In genomic region chr1:28887418-28887834, GRCh38 we compare ENCODE assay signal across 8 cellular contexts. TPM values are rescaled to one million over a fixed set of nuclear protein-coding genes. Genes with fewer than 3 reads are reported as not detected.
DNase-seq lines count a peak whose midpoint lies in the region; ATAC-seq and TF ChIP-seq lines count a peak whose summit lies in the region.

No MANE protein-coding gene starts in this region.

- TF ChIP-seq CTCF in A673 (conservative IDR thresholded peaks at IDR 0.05; ENCODE audit: low read depth, low read length): no peak
- no peak for TF ChIP-seq CTCF in tibial nerve (IDR thresholded peaks at IDR 0.05)

- H3K27me3 ChIP-seq in A673 (replicated peaks; ENCODE audit: insufficient read depth, low read depth, low read length, poor library complexity) (no peaks in the 10 kb centered on the region), GM23248 (replicated peaks; ENCODE audit: insufficient read depth) (no peaks in the 10 kb centered on the region), duodenal mucosa (ENCODE audit: control insufficient read depth in 1 of 2, insufficient read depth in 2 of 2, low read length in 2 of 2) (no peaks in the 10 kb centered on the region), tibial nerve (peaks cover 0 to 9% of the 10 kb centered on the region in 2 donors)

- H3K27me3 Mint-ChIP-seq in activated CD4-positive, alpha-beta T cell treated with anti-CD3 and anti-CD28 coated beads for 36 hours: no peaks in the 10 kb centered on the region

- H3K36me3 ChIP-seq in A673 (ENCODE audit: insufficient read depth, low read length, poor library complexity, severe bottlenecking) (no peaks in the 10 kb centered on the region), GM23248 (ENCODE audit: low read depth) (no peaks in the 10 kb centered on the region), duodenal mucosa (ENCODE audit: control insufficient read depth in 1 of 2, insufficient read depth in 2 of 2, low read length in 2 of 2) (no peaks in the 10 kb centered on the region), tibial nerve (no peaks in the 10 kb centered on the region)

- H3K9me3 Mint-ChIP-seq in activated CD4-positive, alpha-beta T cell treated with anti-CD3 and anti-CD28 coated beads for 36 hours (ENCODE audit: low read depth): no peaks in the 10 kb centered on the region

- peaks cover 39% of the 10 kb centered on the region for H3K4me1 Mint-ChIP-seq in activated CD4-positive, alpha-beta T cell treated with anti-CD3 and anti-CD28 coated beads for 36 hours

- DNase-seq in A673 (ENCODE audit: low spot score): no peak
- peak; percentile 25 for DNase-seq in GM23248
- DNase-seq in activated CD4-positive, alpha-beta T cell treated with anti-CD3 and anti-CD28 coated beads for 36 hours: peak; percentile 50
- DNase-seq in midbrain (lab: John Stamatoyannopoulos, UW): peak; percentile 5
- no peak for DNase-seq in tibial nerve (ENCODE audit: low spot score in 2 of 2)
- no peak for DNase-seq in mesenteric fat pad (ENCODE audit: low spot score)

- POLR2A ChIA-PET in A673 (lab: Charles Lee; ENCODE audit: low non-redundant PET): interaction anchor here (0.8 kb wide), 1 partner anchor 142 kb away, joined by 3 read pairs; no protein-coding TSS in a partner anchor
- POLR2A ChIA-PET in activated CD4-positive, alpha-beta T cell treated with anti-CD3 and anti-CD28 coated beads for 36 hours (lab: Charles Lee): interaction anchor here (0.5 kb wide), 1 partner anchor 374 kb away, joined by 3 read pairs; no protein-coding TSS in a partner anchor

- H3K79me2 ChIP-seq in GM23248 (ENCODE audit: insufficient read depth): no peaks in the 10 kb centered on the region

- H4K20me1 ChIP-seq in GM23248 (ENCODE audit: insufficient read depth): no peaks in the 10 kb centered on the region

- H3K9me3 ChIP-seq in A673 (ENCODE audit: low read depth, low read length, poor library complexity, severe bottlenecking): no peaks in the 10 kb centered on the region
- no peaks in the 10 kb centered on the region for H3K9me3 ChIP-seq in GM23248 (ENCODE audit: low read depth)
- H3K9me3 ChIP-seq in duodenal mucosa (ENCODE audit: control insufficient read depth in 1 of 2, low read length in 2 of 2): no peaks in the 10 kb centered on the region
- H3K9me3 ChIP-seq in tibial nerve: no peaks in the 10 kb centered on the region

- H3K27ac Mint-ChIP-seq in activated CD4-positive, alpha-beta T cell treated with anti-CD3 and anti-CD28 coated beads for 36 hours: peak overlapping the region; percentile 89

- H3F3A ChIP-seq in GM23248 (ENCODE audit: insufficient read depth): peaks cover 9% of the 10 kb centered on the region

- H3K9me2 ChIP-seq in GM23248 (ENCODE audit: insufficient read depth): no peaks in the 10 kb centered on the region

- no peak for ATAC-seq in activated CD4-positive, alpha-beta T cell treated with anti-CD3 and anti-CD28 coated beads for 36 hours
- no peak for ATAC-seq in HG02610 (IDR thresholded peaks at IDR 0.05; ENCODE audit: unreplicated experiment)

- no peaks in the 10 kb centered on the region for H3K36me3 Mint-ChIP-seq in activated CD4-positive, alpha-beta T cell treated with anti-CD3 and anti-CD28 coated beads for 36 hours (ENCODE audit: low read depth)

- H3K4me1 ChIP-seq in A673 (ENCODE audit: insufficient read depth, low read length, poor library complexity, severe bottlenecking) (peaks cover 64% of the 10 kb centered on the region), GM23248 (ENCODE audit: insufficient read depth) (peaks cover 5% of the 10 kb centered on the region; the same call in 1 of the 2 replicates), duodenal mucosa (ENCODE audit: control insufficient read depth in 1 of 2, insufficient read depth in 2 of 2, low read length in 2 of 2) (peaks cover 27 to 30% of the 10 kb centered on the region in 2 donors), tibial nerve (peaks cover 0 to 33% (median 21%) of the 10 kb centered on the region in 4 donors)

- BruUV-seq in A673 (replicated peaks; lab: Mats Ljungman, UMichigan): no TSS peak

- peak overlapping the region; percentile 82 for H3K4me2 ChIP-seq in GM23248 (ENCODE audit: unreplicated experiment)

- H3K27ac ChIP-seq in A673 (ENCODE audit: low read depth, low read length, poor library complexity, severe bottlenecking) (peak overlapping the region; percentile 95), GM23248 (no peak overlapping the region), duodenal mucosa (ENCODE audit: low read depth, low read length) (no peak overlapping the region), tibial nerve (peak overlapping the region in 2 of 4 donors; percentile 55 to 78)

- CTCF ChIA-PET in A673 (lab: Charles Lee): interaction anchor here (1.1 to 1.6 kb wide), 2 partner anchors 10 to 146 kb away, joined by 3 to 4 read pairs; no protein-coding TSS in a partner anchor
- CTCF ChIA-PET in activated CD4-positive, alpha-beta T cell treated with anti-CD3 and anti-CD28 coated beads for 36 hours (lab: Charles Lee): interaction anchor here (1.0 kb wide), 3 partner anchors 12 to 146 kb away, joined by 3 to 5 read pairs (median 3); no protein-coding TSS in a partner anchor

- in situ Hi-C loops in GM23248 (cut with MboI): loop anchor here (5.0 to 10.0 kb wide), 2 partner anchors 145 to 307 kb away; no protein-coding TSS in a partner anchor

- no peak for TF ChIP-seq POLR2A in tibial nerve (IDR thresholded peaks at IDR 0.05)

- 4 to 7% methylated on average over 3 to 24 of the region's 41 CpGs for WGBS in GM23248 (ENCODE audit: low coverage in 1 of 2, low lambda C conversion rate in 2 of 2, missing lambda C conversion rate in 2 of 2), 2 experiments
- WGBS in tibial nerve, 2 donors: 0% methylated on average over 9 to 32 of the region's 41 CpGs

- peak overlapping the region; percentile 87 for H2AFZ ChIP-seq in GM23248

- H3K4me3 ChIP-seq in A673 (ENCODE audit: low read depth, low read length, poor library complexity, severe bottlenecking) (peak overlapping the region; percentile 98), GM23248 (peak overlapping the region; percentile 76), duodenal mucosa (ENCODE audit: low read depth in 1 of 2, low read length in 2 of 2) (peak overlapping the region; percentile 76 to 93), tibial nerve (peak overlapping the region; percentile 40 to 74 (median 67))

- no peak for TF ChIP-seq EP300 in tibial nerve (IDR thresholded peaks at IDR 0.05)

- peak overlapping the region; percentile 66 for H3K9ac ChIP-seq in GM23248
- H3K9ac ChIP-seq in duodenal mucosa (ENCODE audit: low read depth in 1 of 2, low read length in 2 of 2): peak overlapping the region; percentile 87 to 90

- peak overlapping the region; percentile 90 for H3K4me3 Mint-ChIP-seq in activated CD4-positive, alpha-beta T cell treated with anti-CD3 and anti-CD28 coated beads for 36 hours

- intact Hi-C loops in A673 (cut with micrococcal nuclease; ENCODE audit: unreplicated experiment): loop anchor here (5.0 kb wide), 1 partner anchor 100 kb away; no protein-coding TSS in a partner anchor
- intact Hi-C loops in activated CD4-positive, alpha-beta T cell treated with anti-CD3 and anti-CD28 coated beads for 36 hours (cut with DNase I, micrococcal nuclease): loop anchor here (1.0 to 5.0 kb wide), 8 partner anchors 27 to 1830 kb away; partner anchors contain the start of genes EPB41 (in 1 of the 2), MECR (in 1 of the 2), SRSF4 (in 1 of the 2) and TMEM200B (in 1 of the 2)

RNA-seq across cellular contexts. Expression of gene EPB41, which starts 26.9 kb away (rescaled TPM):
- 337 TPM in 2 replicates for total RNA-seq in A673 (2021)
- 1.5 and 2.7 TPM in 2 replicates for total RNA-seq in GM23248 (2014; rRNA removed; shearing (Covaris generic))
- 0.89 and 0.91 TPM in 2 replicates for polyA plus RNA-seq in GM23248 (2016; fragmentation: Nextera tagmentation; extraction: Ambion mirVana)
- 100 to 1,000 TPM in 1 of 2 experiments, 10 to 100 TPM in 1; 75.5 to 130 TPM for total RNA-seq in activated CD4-positive, alpha-beta T cell treated with anti-CD3 and anti-CD28 coated beads for 36 hours
- total RNA-seq in tibial nerve: 10 to 100 TPM; 13.9 to 22.1 (median 16.0) TPM
- 37.7 TPM for total RNA-seq in mesenteric fat pad

Comparison
In these comparisons a context has a peak if more than half of its experiments do, and no peak if none do; other contexts are left out.
1. DNase-seq: peak in GM23248 (single experiment), activated CD4-positive, alpha-beta T cell treated with anti-CD3 and anti-CD28 coated beads for 36 hours (single experiment) and midbrain (single experiment); none in A673 (single experiment), tibial nerve (0 of 2) and mesenteric fat pad (single experiment).
2. Peak in every context shown above with its lines, with median percentiles within 50 percentile points of each other: H3K4me3 ChIP-seq.